ENCODE assay signal across 1 cellular context in the genomic region with DNA sequence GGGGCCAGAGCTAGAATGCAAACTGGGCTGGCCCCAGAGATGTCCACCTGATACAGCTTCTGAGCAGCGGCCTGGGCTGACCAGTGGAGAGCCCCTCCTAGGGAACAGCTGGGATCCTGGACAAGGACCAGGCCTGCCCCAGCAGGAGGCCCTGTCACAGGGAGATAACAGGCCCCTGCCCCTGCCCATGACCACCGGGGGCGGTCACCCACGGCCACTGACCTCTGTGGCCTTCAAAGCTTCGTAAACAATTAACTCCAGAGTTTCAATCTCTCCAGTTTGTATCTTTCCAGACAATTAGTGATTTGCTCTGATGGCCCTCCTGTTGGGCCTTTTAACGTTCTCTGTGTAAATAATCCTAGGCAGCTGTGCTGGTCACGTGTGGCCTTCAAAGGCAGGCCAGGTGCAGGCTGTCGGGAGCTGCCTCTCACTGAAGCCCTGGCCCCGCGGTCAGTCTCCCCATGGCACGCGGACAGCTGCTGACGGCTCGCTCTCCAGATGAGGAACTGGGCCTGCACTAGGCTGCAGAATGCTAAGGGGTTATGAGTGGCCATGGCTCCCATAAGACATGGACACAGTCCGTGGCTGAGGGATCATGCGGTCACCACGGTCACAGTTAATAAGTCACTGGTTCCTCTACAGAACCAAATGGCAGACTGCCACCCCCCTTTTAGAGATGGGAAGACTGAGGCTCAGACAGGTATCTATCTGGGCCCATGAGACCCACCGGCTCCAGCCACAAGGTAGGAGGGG.
TF ChIP-seq lines count a peak whose summit lies in the region.

No MANE protein-coding gene starts in this region.

TF ChIP-seq in K562, 482 proteins besides CTCF, POLR2A, EP300 and RAD21 (continued from another document):
- TF ChIP-seq, protein P1, sequence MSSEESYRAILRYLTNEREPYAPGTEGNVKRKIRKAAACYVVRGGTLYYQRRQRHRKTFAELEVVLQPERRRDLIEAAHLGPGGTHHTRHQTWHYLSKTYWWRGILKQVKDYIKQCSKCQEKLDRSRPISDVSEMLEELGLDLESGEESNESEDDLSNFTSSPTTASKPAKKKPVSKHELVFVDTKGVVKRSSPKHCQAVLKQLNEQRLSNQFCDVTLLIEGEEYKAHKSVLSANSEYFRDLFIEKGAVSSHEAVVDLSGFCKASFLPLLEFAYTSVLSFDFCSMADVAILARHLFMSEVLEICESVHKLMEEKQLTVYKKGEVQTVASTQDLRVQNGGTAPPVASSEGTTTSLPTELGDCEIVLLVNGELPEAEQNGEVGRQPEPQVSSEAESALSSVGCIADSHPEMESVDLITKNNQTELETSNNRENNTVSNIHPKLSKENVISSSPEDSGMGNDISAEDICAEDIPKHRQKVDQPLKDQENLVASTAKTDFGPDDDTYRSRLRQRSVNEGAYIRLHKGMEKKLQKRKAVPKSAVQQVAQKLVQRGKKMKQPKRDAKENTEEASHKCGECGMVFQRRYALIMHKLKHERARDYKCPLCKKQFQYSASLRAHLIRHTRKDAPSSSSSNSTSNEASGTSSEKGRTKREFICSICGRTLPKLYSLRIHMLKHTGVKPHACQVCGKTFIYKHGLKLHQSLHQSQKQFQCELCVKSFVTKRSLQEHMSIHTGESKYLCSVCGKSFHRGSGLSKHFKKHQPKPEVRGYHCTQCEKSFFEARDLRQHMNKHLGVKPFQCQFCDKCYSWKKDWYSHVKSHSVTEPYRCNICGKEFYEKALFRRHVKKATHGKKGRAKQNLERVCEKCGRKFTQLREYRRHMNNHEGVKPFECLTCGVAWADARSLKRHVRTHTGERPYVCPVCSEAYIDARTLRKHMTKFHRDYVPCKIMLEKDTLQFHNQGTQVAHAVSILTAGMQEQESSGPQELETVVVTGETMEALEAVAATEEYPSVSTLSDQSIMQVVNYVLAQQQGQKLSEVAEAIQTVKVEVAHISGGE (CRISPR knock-in tag; IDR thresholded peaks at IDR 0.05) = 0 out of 6 replicates have a peak, but pooled peaks of 1 of the 3 experiments have one; percentile 28
- TF ChIP-seq, protein P2, sequence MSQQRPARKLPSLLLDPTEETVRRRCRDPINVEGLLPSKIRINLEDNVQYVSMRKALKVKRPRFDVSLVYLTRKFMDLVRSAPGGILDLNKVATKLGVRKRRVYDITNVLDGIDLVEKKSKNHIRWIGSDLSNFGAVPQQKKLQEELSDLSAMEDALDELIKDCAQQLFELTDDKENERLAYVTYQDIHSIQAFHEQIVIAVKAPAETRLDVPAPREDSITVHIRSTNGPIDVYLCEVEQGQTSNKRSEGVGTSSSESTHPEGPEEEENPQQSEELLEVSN (IDR thresholded peaks at IDR 0.05; ENCODE audit: borderline replicate concordance in 1 of 2, extremely low read depth in 1 of 2, insufficient read depth in 1 of 2, insufficient read length in 1 of 2, low read depth in 1 of 2, low read length in 1 of 2, poor library complexity in 1 of 2, severe bottlenecking in 1 of 2) = peak; percentile 16 to 28
- TF ChIP-seq ZNF695 (CRISPR knock-in tag; IDR thresholded peaks at IDR 0.05) = no peak
- TF ChIP-seq NR2C2 (CRISPR knock-in tag; IDR thresholded peaks at IDR 0.05) = no peak
- peak; percentile 74 for TF ChIP-seq NR2C2 (tag; IDR thresholded peaks at IDR 0.05)
- TF ChIP-seq, protein P3, sequence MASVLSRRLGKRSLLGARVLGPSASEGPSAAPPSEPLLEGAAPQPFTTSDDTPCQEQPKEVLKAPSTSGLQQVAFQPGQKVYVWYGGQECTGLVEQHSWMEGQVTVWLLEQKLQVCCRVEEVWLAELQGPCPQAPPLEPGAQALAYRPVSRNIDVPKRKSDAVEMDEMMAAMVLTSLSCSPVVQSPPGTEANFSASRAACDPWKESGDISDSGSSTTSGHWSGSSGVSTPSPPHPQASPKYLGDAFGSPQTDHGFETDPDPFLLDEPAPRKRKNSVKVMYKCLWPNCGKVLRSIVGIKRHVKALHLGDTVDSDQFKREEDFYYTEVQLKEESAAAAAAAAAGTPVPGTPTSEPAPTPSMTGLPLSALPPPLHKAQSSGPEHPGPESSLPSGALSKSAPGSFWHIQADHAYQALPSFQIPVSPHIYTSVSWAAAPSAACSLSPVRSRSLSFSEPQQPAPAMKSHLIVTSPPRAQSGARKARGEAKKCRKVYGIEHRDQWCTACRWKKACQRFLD (CRISPR knock-in tag; IDR thresholded peaks at IDR 0.05) = peak; percentile 93
- peak; percentile 73 for TF ChIP-seq CXXC5 (CRISPR knock-in tag; IDR thresholded peaks at IDR 0.05)
- no peak for TF ChIP-seq ZKSCAN8 (CRISPR knock-in tag; IDR thresholded peaks at IDR 0.05)
- peak; percentile 50 for TF ChIP-seq MEIS2 (IDR thresholded peaks at IDR 0.05; ENCODE audit: partially characterized antibody)
- peak; percentile 63; the same call in 1 of the 2 replicates for TF ChIP-seq DMBX1 (CRISPR knock-in tag; IDR thresholded peaks at IDR 0.05; ENCODE audit: borderline replicate concordance)
- TF ChIP-seq ESRRA (IDR thresholded peaks at IDR 0.05; ENCODE audit: borderline replicate concordance, low read depth) = peak; percentile 85
- TF ChIP-seq POLR2G (IDR thresholded peaks at IDR 0.05; ENCODE audit: low read depth, low read length) = no peak
- peak; percentile 78 for TF ChIP-seq NFIC (IDR thresholded peaks at IDR 0.05)
- TF ChIP-seq ZNF699 (CRISPR knock-in tag; IDR thresholded peaks at IDR 0.05; ENCODE audit: insufficient replicate concordance) = no peak
- TF ChIP-seq, protein P4, sequence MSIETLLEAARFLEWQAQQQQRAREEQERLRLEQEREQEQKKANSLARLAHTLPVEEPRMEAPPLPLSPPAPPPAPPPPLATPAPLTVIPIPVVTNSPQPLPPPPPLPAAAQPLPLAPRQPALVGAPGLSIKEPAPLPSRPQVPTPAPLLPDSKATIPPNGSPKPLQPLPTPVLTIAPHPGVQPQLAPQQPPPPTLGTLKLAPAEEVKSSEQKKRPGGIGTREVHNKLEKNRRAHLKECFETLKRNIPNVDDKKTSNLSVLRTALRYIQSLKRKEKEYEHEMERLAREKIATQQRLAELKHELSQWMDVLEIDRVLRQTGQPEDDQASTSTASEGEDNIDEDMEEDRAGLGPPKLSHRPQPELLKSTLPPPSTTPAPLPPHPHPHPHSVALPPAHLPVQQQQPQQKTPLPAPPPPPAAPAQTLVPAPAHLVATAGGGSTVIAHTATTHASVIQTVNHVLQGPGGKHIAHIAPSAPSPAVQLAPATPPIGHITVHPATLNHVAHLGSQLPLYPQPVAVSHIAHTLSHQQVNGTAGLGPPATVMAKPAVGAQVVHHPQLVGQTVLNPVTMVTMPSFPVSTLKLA (conservative IDR thresholded peaks at IDR 0.05) = peak; percentile 15 to 58; a peak in 1 of 4 replicates
- TF ChIP-seq TRIM24 (IDR thresholded peaks at IDR 0.05) = peak in 1 of 2 experiments; percentile 70; a peak in 2 of 4 replicates
- 0 out of 2 replicates have a peak, but pooled peaks have one; percentile 43 for TF ChIP-seq PML (IDR thresholded peaks at IDR 0.05; ENCODE audit: low read length)
- peak; percentile 84 for TF ChIP-seq SMAD4 (CRISPR knock-in tag; conservative IDR thresholded peaks at IDR 0.05)
- peak; percentile 89 for TF ChIP-seq CBFA2T2 (conservative IDR thresholded peaks at IDR 0.05)
- TF ChIP-seq ZSCAN32 (CRISPR knock-in tag; IDR thresholded peaks at IDR 0.05) = no peak
- TF ChIP-seq ZFX (CRISPR knock-in tag; IDR thresholded peaks at IDR 0.05) = peak; percentile 72
- peak in 1 of 2 experiments; percentile 30; a peak in 1 of 4 replicates for TF ChIP-seq MAZ (CRISPR knock-in tag; conservative IDR thresholded peaks at IDR 0.05 in 1 of 2, IDR thresholded peaks at IDR 0.05 in 1 of 2)
